Comparison of ENCODE assay signal across 15 cellular contexts in the genomic region with DNA sequence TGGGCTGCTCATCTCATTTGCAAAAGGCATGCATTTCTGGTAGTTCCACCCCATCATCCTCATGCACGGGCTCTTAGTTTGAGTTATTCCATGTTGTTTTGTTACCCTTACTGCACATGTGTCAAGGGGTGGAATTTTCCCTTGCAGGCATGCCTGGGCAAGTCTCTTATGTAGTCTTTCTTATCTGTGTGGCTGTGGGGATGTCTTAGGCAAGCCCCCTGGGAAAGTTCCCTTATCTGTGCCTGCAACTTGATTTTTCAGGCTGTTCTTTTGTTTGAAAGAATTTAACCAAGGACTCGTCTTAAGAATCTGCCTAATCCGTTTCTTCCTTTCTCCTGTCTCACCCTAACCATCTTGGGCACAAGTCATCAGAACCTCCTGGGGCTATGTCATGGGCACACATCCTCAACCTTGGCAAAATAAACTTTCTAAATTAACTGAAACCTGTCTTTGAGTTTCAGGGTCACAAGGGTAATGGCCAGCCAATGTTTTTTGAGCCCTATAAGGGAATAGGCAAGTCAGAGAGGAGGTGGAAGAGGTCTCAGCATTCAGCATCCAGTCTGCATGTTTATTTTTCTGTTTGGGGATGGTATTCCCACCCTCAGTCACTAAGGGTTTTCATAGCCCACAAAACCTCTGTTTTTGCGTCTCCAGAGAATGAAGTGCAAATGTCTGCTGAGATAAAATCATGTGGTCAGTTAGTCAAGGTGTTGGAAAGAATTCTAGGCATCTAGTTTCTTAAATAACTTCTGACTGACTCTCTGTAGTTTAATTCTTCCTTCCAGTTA.
A peak's percentile ranks its signal among the peaks of the same experiment; 100 is the strongest.
DNase-seq lines count a peak whose midpoint lies in the region; FAIRE-seq and TF ChIP-seq lines count a peak whose summit lies in the region.
"Had no signal": no experiment of that assay in that cellular context is flagged by ENCODE, and none has a peak within 500 bp of the region (broad histone marks: within the 10 kb centered on the region; RNA-seq: fewer than 3 reads in every experiment).

No MANE protein-coding gene starts in this region.

- H3K4me2 ChIP-seq in keratinocyte (ENCODE audit: control insufficient read depth, extremely low read depth, insufficient read depth, low read depth, low read length): no peak overlapping the region

- H3K4me1 ChIP-seq in A673 (ENCODE audit: insufficient read depth, low read length, poor library complexity, severe bottlenecking) (no peaks in the 10 kb centered on the region), keratinocyte (ENCODE audit: control insufficient read depth, extremely low read depth, insufficient read depth, low read length) (no peaks in the 10 kb centered on the region), vagina (no peaks in the 10 kb centered on the region)
- H3K4me1 ChIP-seq: parathyroid adenoma, transverse colon had no signal

- TF ChIP-seq CTCF in A673 (conservative IDR thresholded peaks at IDR 0.05; ENCODE audit: low read depth, low read length) (no peak), astrocyte of the spinal cord (IDR thresholded peaks at IDR 0.05; ENCODE audit: low read depth, low read length) (no peak), keratinocyte (optimal IDR thresholded peaks at IDR 0.05 in 1 of 3, IDR thresholded peaks at IDR 0.05 in 1 of 3, conservative IDR thresholded peaks at IDR 0.05 in 1 of 3; ENCODE audit: extremely low read depth in 1 of 3, insufficient read depth in 2 of 3, low read length in 3 of 3) (no peak), vagina (IDR thresholded peaks at IDR 0.05) (no peak)

- H3K36me3 ChIP-seq in A673 (ENCODE audit: insufficient read depth, low read length, poor library complexity, severe bottlenecking): no peaks in the 10 kb centered on the region
- no peaks in the 10 kb centered on the region for H3K36me3 ChIP-seq in keratinocyte (ENCODE audit: control insufficient read depth in 2 of 2, extremely low read depth in 1 of 2, insufficient read depth in 2 of 2, low read length in 2 of 2)
- no peaks in the 10 kb centered on the region for H3K36me3 ChIP-seq in vagina
- H3K36me3 ChIP-seq: transverse colon had no signal

- no peak overlapping the region for H3K4me3 ChIP-seq in A673 (ENCODE audit: low read depth, low read length, poor library complexity, severe bottlenecking)
- H3K4me3 ChIP-seq in astrocyte of the spinal cord (ENCODE audit: low read depth, low read length): no peak overlapping the region
- H3K4me3 ChIP-seq in keratinocyte (ENCODE audit: control insufficient read depth in 2 of 3, extremely low read depth in 1 of 3, insufficient read depth in 2 of 3, low read depth in 1 of 3, low read length in 3 of 3): no peak overlapping the region
- H3K4me3 ChIP-seq in vagina: no peak overlapping the region
- H3K4me3 ChIP-seq: transverse colon had no signal

- intact Hi-C loops in A673 (cut with micrococcal nuclease; ENCODE audit: unreplicated experiment): no loop called here
- intact Hi-C loops in vagina (cut with DNase I): no loop called here

- no peaks in the 10 kb centered on the region for H3K79me2 ChIP-seq in keratinocyte (ENCODE audit: control insufficient read depth, insufficient read depth, low read length)
- H3K79me2 ChIP-seq: parathyroid adenoma had no signal

- no peak overlapping the region for H3K9ac ChIP-seq in keratinocyte (ENCODE audit: control insufficient read depth, extremely low read depth, insufficient read depth, low read length)
- H3K9ac ChIP-seq: parathyroid adenoma had no signal

- no peaks in the 10 kb centered on the region for H3K27me3 ChIP-seq in A673 (replicated peaks; ENCODE audit: insufficient read depth, low read depth, low read length, poor library complexity)
- no peaks in the 10 kb centered on the region for H3K27me3 ChIP-seq in keratinocyte (ENCODE audit: control insufficient read depth, extremely low read depth, insufficient read depth, low read length)
- H3K27me3 ChIP-seq in vagina: no peaks in the 10 kb centered on the region
- H3K27me3 ChIP-seq: transverse colon had no signal

- BruUV-seq in A673 (replicated peaks; lab: Mats Ljungman, UMichigan): no TSS peak

- peak; percentile 43 for FAIRE-seq in keratinocyte (lab: Jason Lieb, UNC)

- in situ Hi-C loops in astrocyte of the spinal cord (cut with HindIII; ENCODE audit: low sequenced_read_pairs): no loop called here
- in situ Hi-C loops in G401 (cut with HindIII; ENCODE audit: low sequenced_read_pairs): no loop called here

- no peaks in the 10 kb centered on the region for H3K9me1 ChIP-seq in keratinocyte (ENCODE audit: control insufficient read depth, extremely low read depth, insufficient read depth, low read length)

- POLR2A ChIA-PET in A673 (lab: Charles Lee; ENCODE audit: low non-redundant PET): no interaction called here

- H4K20me1 ChIP-seq in keratinocyte (ENCODE audit: control insufficient read depth, extremely low read depth, insufficient read depth, low read length): no peaks in the 10 kb centered on the region

- no peaks in the 10 kb centered on the region for H3K9me3 ChIP-seq in A673 (ENCODE audit: low read depth, low read length, poor library complexity, severe bottlenecking)
- H3K9me3 ChIP-seq in keratinocyte (ENCODE audit: control insufficient read depth, low read depth, low read length): no peaks in the 10 kb centered on the region
- H3K9me3 ChIP-seq in vagina: no peaks in the 10 kb centered on the region
- H3K9me3 ChIP-seq: transverse colon had no signal

- H3K27ac ChIP-seq in A673 (ENCODE audit: low read depth, low read length, poor library complexity, severe bottlenecking) (no peak overlapping the region), keratinocyte (ENCODE audit: control insufficient read depth, insufficient read depth, low read length) (no peak overlapping the region), vagina (no peak overlapping the region)
- H3K27ac ChIP-seq: parathyroid adenoma, transverse colon had no signal

- no peak for TF ChIP-seq POLR2A in vagina (IDR thresholded peaks at IDR 0.05)

- H2AFZ ChIP-seq in keratinocyte (ENCODE audit: control insufficient read depth, low read length): peak overlapping the region; percentile 58
- H2AFZ ChIP-seq: parathyroid adenoma had no signal

- dilution Hi-C loops in keratinocyte (cut with MboI; ENCODE audit: extremely low pct_ligation_motif_present, low sequenced_read_pairs): no loop called here

- CTCF ChIA-PET in A673 (lab: Charles Lee): no interaction called here

- DNase-seq in A673 (ENCODE audit: low spot score): peak; percentile 4
- DNase-seq in HCEC 1CT: peak; percentile 3
- peak; percentile 56 for DNase-seq in astrocyte of the spinal cord (ENCODE audit: low read depth, low spot score)
- no peak for DNase-seq in keratinocyte (ENCODE audit: low read depth, low spot score)
- no peak for DNase-seq in Kasumi-1 (lab: John Stamatoyannopoulos, UW)
- no peak for DNase-seq in G401 (ENCODE audit: low spot score)
- no peak for DNase-seq in HuH-7 (ENCODE audit: low spot score)
- DNase-seq in vagina (ENCODE audit: extremely low spot score in 2 of 2): no peak
- DNase-seq: activated CD4-positive, alpha-beta T cell treated with anti-CD3 and anti-CD28 coated beads for 1 hour; amniotic stem cell; effector CD8-positive, alpha-beta T cell; head of caudate nucleus; stimulated activated CD8-positive, alpha-beta memory T cell treated with anti-CD3 and anti-CD28 coated beads, Interleukin-4, amount 100 ng/mL, for 48 hours; transverse colon had no signal

Comparison
In these comparisons a context has a peak if more than half of its experiments do, and no peak if none do; other contexts are left out.
1. DNase-seq: peak in A673 (single experiment), HCEC 1CT (single experiment) and astrocyte of the spinal cord (single experiment); none in keratinocyte (single experiment), Kasumi-1 (0 of 2), G401 (single experiment), HuH-7 (single experiment) and vagina (0 of 2).